In the genomic region with DNA sequence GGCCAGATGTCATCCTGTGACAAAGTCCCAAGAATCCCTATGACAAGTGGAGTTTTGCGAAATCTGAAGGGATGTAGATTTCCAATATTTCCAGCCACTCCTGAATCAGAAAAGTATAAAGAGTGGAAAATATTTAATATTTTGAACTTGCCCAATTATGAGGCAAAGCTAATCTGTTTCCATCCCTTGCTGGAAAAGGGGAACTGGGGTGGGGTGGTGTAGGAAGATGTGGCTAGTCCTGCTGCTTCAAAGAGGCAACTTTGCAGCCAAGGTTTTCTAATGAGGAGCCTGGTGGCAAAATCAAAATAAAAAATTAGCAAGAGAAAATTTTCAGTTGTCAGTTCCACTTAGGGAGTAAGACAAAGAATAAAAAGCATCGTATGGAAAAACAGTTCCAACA, we compare ENCODE assay signal across 14 cellular contexts.
"Had no signal": no experiment of that assay in that cellular context is flagged by ENCODE, and none has a peak within 500 bp of the region (broad histone marks: within the 10 kb centered on the region; RNA-seq: fewer than 3 reads in every experiment).

No MANE protein-coding gene starts in this region.

- H3K27ac ChIP-seq: parathyroid adenoma, testis, upper lobe of right lung had no signal

- H3K4me1 ChIP-seq: parathyroid adenoma, testis, upper lobe of right lung had no signal

- H3K9me3 ChIP-seq: testis, upper lobe of right lung had no signal

- H3K27me3 ChIP-seq: testis, upper lobe of right lung had no signal

- H3K4me3 ChIP-seq: testis, upper lobe of right lung had no signal

- ATAC-seq: activated CD8-positive, alpha-beta memory T cell treated with anti-CD3 and anti-CD28 coated beads, Interleukin-2, amount 10 ng/mL, durations not matched to agents 7 days and 5 days; activated T-cell treated with anti-CD3 and anti-CD28 coated beads, Interleukin-2, amount 50 U/mL, for 4 hours; upper lobe of right lung had no signal

- H3K36me3 ChIP-seq: upper lobe of right lung had no signal

- DNase-seq: activated CD4-positive, alpha-beta T cell treated with anti-CD3 and anti-CD28 coated beads for 1 hour; activated CD4-positive, alpha-beta T cell treated with anti-CD3 and anti-CD28 coated beads, Interleukin-2, amount 50 U/mL, for 48 hours; activated CD8-positive, alpha-beta memory T cell treated with anti-CD3 and anti-CD28 coated beads, Interleukin-2, amount 10 ng/mL, durations not matched to agents 7 days and 5 days; activated effector memory CD4-positive, alpha-beta T cell treated with anti-CD3 and anti-CD28 coated beads, Interleukin-2, amount 50 U/mL, for 16 hours; activated T-cell treated with anti-CD3 and anti-CD28 coated beads, Interleukin-2, amount 50 U/mL, for 4 hours; amygdala; cortex of kidney; effector CD8-positive, alpha-beta T cell; hippocampal formation; stimulated activated CD4-positive, alpha-beta T cell treated with anti-CD3 and anti-CD28 coated beads, Interleukin-4, amount 100 ng/mL, for 1 hour; stimulated activated CD8-positive, alpha-beta memory T cell treated with anti-CD3 and anti-CD28 coated beads, Interleukin-4, amount 100 ng/mL, for 48 hours; testis; upper lobe of right lung had no signal
